ENCODE assay signal across 13 cellular contexts in genomic region chr7:130874071-130874915, GRCh38.
DNase-seq lines count a peak whose midpoint lies in the region; ATAC-seq and TF ChIP-seq lines count a peak whose summit lies in the region.
"Had no signal": no experiment of that assay in that cellular context is flagged by ENCODE, and none has a peak within 500 bp of the region (broad histone marks: within the 10 kb centered on the region; RNA-seq: fewer than 3 reads in every experiment).

No MANE protein-coding gene starts in this region.

- intact Hi-C loops in A673 (cut with micrococcal nuclease; ENCODE audit: unreplicated experiment) (no loop called here), Calu3 (cut with micrococcal nuclease; ENCODE audit: unreplicated experiment) (no loop called here), mucosa of descending colon (cut with DNase I, micrococcal nuclease) (no loop called here)

- ATAC-seq in activated T-helper 17 cell treated with anti-CD3 and anti-CD28 coated beads, Interleukin-2, amount 50 U/mL, for 72 hours (replicated peaks), result peak; percentile 7
- ATAC-seq in memory B cell (ENCODE audit: low read depth), result no peak
- no peak for ATAC-seq in mucosa of descending colon
- ATAC-seq in GM21529 (IDR thresholded peaks at IDR 0.05; ENCODE audit: unreplicated experiment), result no peak

- H3K27ac Mint-ChIP-seq in Calu3 (ENCODE audit: unreplicated experiment) (peak overlapping the region; percentile 45), memory B cell (peak overlapping the region; percentile 70)
- peak overlapping the region; percentile 92 for H3K27ac Mint-ChIP-seq in activated T-helper 17 cell treated with anti-CD3 and anti-CD28 coated beads, Interleukin-2, amount 50 U/mL, for 72 hours
- H3K27ac Mint-ChIP-seq: GM23338 had no signal

- H3K4me3 Mint-ChIP-seq in Calu3 (ENCODE audit: low read depth, unreplicated experiment) (peak overlapping the region; percentile 8), memory B cell (no peak overlapping the region)
- H3K4me3 Mint-ChIP-seq in activated T-helper 17 cell treated with anti-CD3 and anti-CD28 coated beads, Interleukin-2, amount 50 U/mL, for 72 hours, result peak overlapping the region; percentile 25
- H3K4me3 Mint-ChIP-seq: GM23338 had no signal

- H3K36me3 ChIP-seq in A673 (ENCODE audit: insufficient read depth, low read length, poor library complexity, severe bottlenecking) (peaks cover 73% of the 10 kb centered on the region), mucosa of descending colon (ENCODE audit: low read depth) (no peaks in the 10 kb centered on the region)

- peak overlapping the region; percentile 46 for H3K27ac ChIP-seq in A673 (ENCODE audit: low read depth, low read length, poor library complexity, severe bottlenecking)

- TF ChIP-seq CTCF in A673 (conservative IDR thresholded peaks at IDR 0.05; ENCODE audit: low read depth, low read length) (no peak), Calu3 (IDR thresholded peaks at IDR 0.05; ENCODE audit: unreplicated experiment) (no peak), mucosa of descending colon (IDR thresholded peaks at IDR 0.05) (no peak)

- POLR2A ChIA-PET in A673 (lab: Charles Lee; ENCODE audit: low non-redundant PET), result no interaction called here

- H3K27me3 Mint-ChIP-seq in Calu3 (ENCODE audit: unreplicated experiment) (no peaks in the 10 kb centered on the region), memory B cell (no peaks in the 10 kb centered on the region)
- no peaks in the 10 kb centered on the region for H3K27me3 Mint-ChIP-seq in activated T-helper 17 cell treated with anti-CD3 and anti-CD28 coated beads, Interleukin-2, amount 50 U/mL, for 72 hours

- peaks cover 55% of the 10 kb centered on the region for H3K4me1 Mint-ChIP-seq in Calu3 (ENCODE audit: low read depth, unreplicated experiment)
- H3K4me1 Mint-ChIP-seq in activated T-helper 17 cell treated with anti-CD3 and anti-CD28 coated beads, Interleukin-2, amount 50 U/mL, for 72 hours, result peaks cover 36% of the 10 kb centered on the region
- peaks cover 16% of the 10 kb centered on the region for H3K4me1 Mint-ChIP-seq in memory B cell

- H3K9me3 Mint-ChIP-seq in Calu3 (ENCODE audit: low read depth, unreplicated experiment) (no peaks in the 10 kb centered on the region), memory B cell (peaks cover 2% of the 10 kb centered on the region)
- H3K9me3 Mint-ChIP-seq in activated T-helper 17 cell treated with anti-CD3 and anti-CD28 coated beads, Interleukin-2, amount 50 U/mL, for 72 hours, result no peaks in the 10 kb centered on the region
- H3K9me3 Mint-ChIP-seq: GM23338 had no signal

- H3K36me3 Mint-ChIP-seq in Calu3 (ENCODE audit: insufficient read depth, unreplicated experiment) (peaks cover 94% of the 10 kb centered on the region), memory B cell (peaks cover 31% of the 10 kb centered on the region)
- H3K36me3 Mint-ChIP-seq in activated T-helper 17 cell treated with anti-CD3 and anti-CD28 coated beads, Interleukin-2, amount 50 U/mL, for 72 hours (ENCODE audit: low read depth), result peaks cover 100% of the 10 kb centered on the region

- CTCF ChIA-PET in A673 (lab: Charles Lee) (interaction anchor here (1.8 kb wide), 1 partner anchor 23 kb away, joined by 7 read pairs; no protein-coding TSS in a partner anchor), Calu3 (lab: Charles Lee) (interaction anchor here (1.4 to 1.6 kb wide), 2 partner anchors 11 to 30 kb away, joined by 6 read pairs; no protein-coding TSS in a partner anchor)

- DNase-seq in A673 (ENCODE audit: low spot score) (no peak), Calu3 (no peak), memory B cell (ENCODE audit: low spot score in 2 of 2) (no peak), mucosa of descending colon (no peak), NCI-H2029 (lab: John Stamatoyannopoulos, UW) (no peak), MV-4-11 (lab: John Stamatoyannopoulos, UW) (no peak)
- DNase-seq: activated CD4-positive, alpha-beta T cell treated with anti-CD3 and anti-CD28 coated beads for 1 hour; aorta; left cardiac atrium; NCI-H524 treated with DMSO at 0.1 percent for 48 hours had no signal

- BruUV-seq in A673 (replicated peaks; lab: Mats Ljungman, UMichigan) (no TSS peak), Calu3 (replicated peaks; lab: Mats Ljungman, UMichigan) (no TSS peak)

- H3K4me3 ChIP-seq in A673 (ENCODE audit: low read depth, low read length, poor library complexity, severe bottlenecking), result no peak overlapping the region
- no peak overlapping the region for H3K4me3 ChIP-seq in mucosa of descending colon
- H3K4me3 ChIP-seq: GM23338 had no signal

- no peaks in the 10 kb centered on the region for H3K27me3 ChIP-seq in A673 (replicated peaks; ENCODE audit: insufficient read depth, low read depth, low read length, poor library complexity)

- H3K4me1 ChIP-seq in A673 (ENCODE audit: insufficient read depth, low read length, poor library complexity, severe bottlenecking), result peaks cover 48% of the 10 kb centered on the region
- H3K4me1 ChIP-seq in mucosa of descending colon (ENCODE audit: low read depth), result peaks cover 3% of the 10 kb centered on the region

- H3K9me3 ChIP-seq in A673 (ENCODE audit: low read depth, low read length, poor library complexity, severe bottlenecking) (no peaks in the 10 kb centered on the region), mucosa of descending colon (no peaks in the 10 kb centered on the region)
